Comparison of ENCODE assay signal across 8 cellular contexts in genomic region chr15:93997071-93997658, GRCh38.
DNase-seq lines count a peak whose midpoint lies in the region; ATAC-seq, FAIRE-seq and TF ChIP-seq lines count a peak whose summit lies in the region.

No MANE protein-coding gene starts in this region.

- no peaks in the 10 kb centered on the region for H3K79me1 ChIP-seq in neuronal stem cell (ENCODE audit: low read depth, low read length)

- peaks cover 10% of the 10 kb centered on the region for H3K4me1 Mint-ChIP-seq in glutamatergic neuron (ENCODE audit: low read depth, unreplicated experiment)

- no peak overlapping the region for H3K4ac ChIP-seq in neuronal stem cell (ENCODE audit: low read length)

- H2BK15ac ChIP-seq in neuronal stem cell (ENCODE audit: low read length) = no peak overlapping the region

- no peaks in the 10 kb centered on the region for H3K36me3 Mint-ChIP-seq in glutamatergic neuron (ENCODE audit: unreplicated experiment)

- ATAC-seq in RWPE2 (ENCODE audit: low read depth) (peak; percentile 57; the same call in 2 of the 3 replicates), GM21367 (IDR thresholded peaks at IDR 0.05; ENCODE audit: unreplicated experiment) (no peak)

- H3K27me3 ChIP-seq in RWPE2 (ENCODE audit: insufficient read depth, poor library complexity, severe bottlenecking) (no peaks in the 10 kb centered on the region), uterus (no peaks in the 10 kb centered on the region), neuronal stem cell (ENCODE audit: control insufficient read depth in 3 of 3, insufficient read depth in 3 of 3, low read depth in 1 of 3, low read length in 3 of 3) (no peaks in the 10 kb centered on the region)

- H3K4me2 ChIP-seq in neuronal stem cell (ENCODE audit: insufficient read depth, low read length, poor library complexity, severe bottlenecking) = no peak overlapping the region

- no peak overlapping the region for H3K27ac Mint-ChIP-seq in glutamatergic neuron (ENCODE audit: unreplicated experiment)

- H3K23ac ChIP-seq in neuronal stem cell (ENCODE audit: low read depth, low read length, poor library complexity) = no peak overlapping the region

- no peak overlapping the region for H3K9ac ChIP-seq in neuronal stem cell (ENCODE audit: low read depth, low read length, poor library complexity)

- H2AFZ ChIP-seq in neuronal stem cell (ENCODE audit: low read length) = no peak overlapping the region

- H3K27ac ChIP-seq in RWPE2 (ENCODE audit: poor library complexity, severe bottlenecking) (no peak overlapping the region), uterus (no peak overlapping the region), neuronal stem cell (replicated peaks; ENCODE audit: low read length) (no peak overlapping the region)

- no peaks in the 10 kb centered on the region for H3K4me1 ChIP-seq in RWPE2 (ENCODE audit: insufficient read depth, poor library complexity, severe bottlenecking)
- H3K4me1 ChIP-seq in uterus = no peaks in the 10 kb centered on the region
- H3K4me1 ChIP-seq in neuronal stem cell (ENCODE audit: control insufficient read depth in 2 of 2, insufficient read depth in 1 of 2, low read depth in 1 of 2, low read length in 2 of 2) = peaks cover 0 to 3% of the 10 kb centered on the region in 2 donors

- H2BK120ac ChIP-seq in neuronal stem cell (ENCODE audit: low read depth, low read length) = no peak overlapping the region

- DNase-seq in RWPE2 (ENCODE audit: low spot score) (no peak), glutamatergic neuron (no peak), uterus (peak in 1 of 2 donors; percentile 31), GM19239 (ENCODE audit: insufficient read length, low spot score) (no peak), neuronal stem cell (ENCODE audit: low spot score) (no peak)

- no peak overlapping the region for H4K8ac ChIP-seq in neuronal stem cell (ENCODE audit: low read depth, low read length)

- intact Hi-C loops in uterus (cut with DNase I; ENCODE audit: low total_unique reads) = loop anchor here (5.0 kb wide), 1 partner anchor 125 kb away; no protein-coding TSS in a partner anchor

- no peak overlapping the region for H3K14ac ChIP-seq in neuronal stem cell (ENCODE audit: low read length)

- H2BK5ac ChIP-seq in neuronal stem cell (ENCODE audit: low read length) = no peak overlapping the region

- no peak overlapping the region for H2BK12ac ChIP-seq in neuronal stem cell (ENCODE audit: low read length)

- H3K4me3 ChIP-seq in RWPE2 (ENCODE audit: severe bottlenecking) (no peak overlapping the region), uterus (no peak overlapping the region), neuronal stem cell (ENCODE audit: low read length in 2 of 2) (no peak overlapping the region)

- FAIRE-seq in A204.1 (lab: Jason Lieb, UNC) = peak; percentile 91
- FAIRE-seq in GM19239 (lab: Jason Lieb, UNC) = no peak

- H3K36me3 ChIP-seq in RWPE2 (ENCODE audit: low read depth) (no peaks in the 10 kb centered on the region), uterus (no peaks in the 10 kb centered on the region), neuronal stem cell (replicated peaks in 1 of 2; ENCODE audit: control insufficient read depth in 2 of 2, insufficient read depth in 2 of 2, low read length in 2 of 2) (no peaks in the 10 kb centered on the region)

- TF ChIP-seq POLR2A in uterus (IDR thresholded peaks at IDR 0.05) = no peak

- no peak overlapping the region for H2AK5ac ChIP-seq in neuronal stem cell (ENCODE audit: low read depth, low read length)

- no peak overlapping the region for H4K91ac ChIP-seq in neuronal stem cell (ENCODE audit: low read depth, low read length, poor library complexity)

- no CpG with 5 or more reads among the region's 6 CpGs for WGBS in neuronal stem cell (ENCODE audit: extremely low coverage in 2 of 2, insufficient read length in 2 of 2, insufficient replicate concordance in 1 of 2), 2 donors

- H3K27me3 Mint-ChIP-seq in glutamatergic neuron (ENCODE audit: unreplicated experiment) = no peaks in the 10 kb centered on the region

- H3K18ac ChIP-seq in neuronal stem cell (ENCODE audit: low read length) = no peak overlapping the region

- peaks cover 2% of the 10 kb centered on the region for H3K9me3 Mint-ChIP-seq in glutamatergic neuron (ENCODE audit: unreplicated experiment)

- TF ChIP-seq CTCF in GM12874 (IDR thresholded peaks at IDR 0.05; ENCODE audit: insufficient read depth, low read depth, low read length) (peak; percentile 53), RWPE2 (IDR thresholded peaks at IDR 0.05; ENCODE audit: poor library complexity, severe bottlenecking) (peak; percentile 99), glutamatergic neuron (IDR thresholded peaks at IDR 0.05; ENCODE audit: partially characterized antibody, unreplicated experiment) (peak; percentile 77), uterus (IDR thresholded peaks at IDR 0.05) (peak; percentile 61 to 80 (median 72))

- H3K4me3 Mint-ChIP-seq in glutamatergic neuron (ENCODE audit: unreplicated experiment) = no peak overlapping the region

- H3K9me3 ChIP-seq in RWPE2 (ENCODE audit: severe bottlenecking) (no peaks in the 10 kb centered on the region), uterus (no peaks in the 10 kb centered on the region), neuronal stem cell (replicated peaks in 1 of 2; ENCODE audit: control insufficient read depth in 2 of 2, insufficient read depth in 1 of 2, low read depth in 1 of 2, low read length in 2 of 2) (no peaks in the 10 kb centered on the region)
